In genomic region chr6:38234934-38235678, GRCh38 we compare ENCODE assay signal across 15 cellular contexts.
DNase-seq lines count a peak whose midpoint lies in the region; ATAC-seq and TF ChIP-seq lines count a peak whose summit lies in the region.
"Had no signal": no experiment of that assay in that cellular context is flagged by ENCODE, and none has a peak within 500 bp of the region (broad histone marks: within the 10 kb centered on the region; RNA-seq: fewer than 3 reads in every experiment).

No MANE protein-coding gene starts in this region.

- peaks cover 3% of the 10 kb centered on the region for H3K9me3 Mint-ChIP-seq in endodermal cell
- H3K9me3 Mint-ChIP-seq in activated T-cell treated with anti-CD3 and anti-CD28 coated beads, Interleukin-2, amount 50 U/mL, for 72 hours: no peaks in the 10 kb centered on the region
- H3K9me3 Mint-ChIP-seq: stimulated activated naive CD8-positive, alpha-beta T cell treated with anti-CD3 and anti-CD28 coated beads, Interleukin-15, Interleukin-2, amounts not matched to agents 100 ng/mL and 50 ng/mL, for 24 hours had no signal

- DNase-seq in endodermal cell (peak; percentile 49), OCI-M2 (lab: John Stamatoyannopoulos, UW; ENCODE audit: unreplicated experiment) (no peak), putamen (ENCODE audit: low spot score) (no peak), thyroid gland (no peak)
- DNase-seq in activated T-cell treated with anti-CD3 and anti-CD28 coated beads, Interleukin-2, amount 50 U/mL, for 72 hours: no peak
- DNase-seq: activated gamma-delta T cell treated with Interleukin-2 at 50 U/mL for 16 hours, Calu3, mucosa of descending colon, NCI-H748 treated with DMSO at 0.1 percent for 48 hours had no signal

- 79% methylated on average over 3 to 4 of the region's 4 CpGs for WGBS in endodermal cell (ENCODE audit: insufficient coverage in 1 of 2, insufficient read length in 1 of 2), 2 experiments
- WGBS in thyroid gland, 2 donors: 85 to 87% methylated on average over 4 of the region's 4 CpGs

- TF ChIP-seq CTCF in endodermal cell (conservative IDR thresholded peaks at IDR 0.05) (no peak), thyroid gland (IDR thresholded peaks at IDR 0.05) (no peak)

- peaks cover 17% of the 10 kb centered on the region for H3K4me1 ChIP-seq in endodermal cell (ENCODE audit: control insufficient read depth, insufficient read depth, low read length)
- no peaks in the 10 kb centered on the region for H3K4me1 ChIP-seq in thyroid gland
- H3K4me1 ChIP-seq: HAP-1 had no signal

- H3K9me3 ChIP-seq in endodermal cell (ENCODE audit: control insufficient read depth, low read length) (no peaks in the 10 kb centered on the region), thyroid gland (no peaks in the 10 kb centered on the region)
- H3K9me3 ChIP-seq: HAP-1, mucosa of descending colon had no signal

- peaks cover 10% of the 10 kb centered on the region for H3K27me3 Mint-ChIP-seq in endodermal cell (ENCODE audit: insufficient read depth)
- H3K27me3 Mint-ChIP-seq in activated T-cell treated with anti-CD3 and anti-CD28 coated beads, Interleukin-2, amount 50 U/mL, for 72 hours (ENCODE audit: low read depth): no peaks in the 10 kb centered on the region
- H3K27me3 Mint-ChIP-seq: stimulated activated naive CD8-positive, alpha-beta T cell treated with anti-CD3 and anti-CD28 coated beads, Interleukin-15, Interleukin-2, amounts not matched to agents 100 ng/mL and 50 ng/mL, for 24 hours had no signal

- ATAC-seq in GM18868 (IDR thresholded peaks at IDR 0.05; ENCODE audit: unreplicated experiment) (peak; percentile 77), GM21619 (IDR thresholded peaks at IDR 0.05; ENCODE audit: unreplicated experiment) (peak; percentile 68), HG03280 (IDR thresholded peaks at IDR 0.05; ENCODE audit: unreplicated experiment) (peak; percentile 71)
- no peak for ATAC-seq in activated T-cell treated with anti-CD3 and anti-CD28 coated beads, Interleukin-2, amount 50 U/mL, for 72 hours (replicated peaks in 1 of 2)
- ATAC-seq: mucosa of descending colon had no signal

- TF ChIP-seq POLR2A in thyroid gland (IDR thresholded peaks at IDR 0.05): no peak

- peaks cover 3% of the 10 kb centered on the region for H3K36me3 Mint-ChIP-seq in endodermal cell (ENCODE audit: low read depth)
- H3K36me3 Mint-ChIP-seq in activated T-cell treated with anti-CD3 and anti-CD28 coated beads, Interleukin-2, amount 50 U/mL, for 72 hours (ENCODE audit: insufficient read depth in 2 of 2): no peaks in the 10 kb centered on the region

- no peak overlapping the region for H3K27ac ChIP-seq in endodermal cell (ENCODE audit: low read depth, low read length)
- H3K27ac ChIP-seq in thyroid gland: no peak overlapping the region

- no peak overlapping the region for H3K4me3 ChIP-seq in endodermal cell (ENCODE audit: low read length)
- H3K4me3 ChIP-seq in thyroid gland (replicated peaks in 1 of 3): no peak overlapping the region
- H3K4me3 ChIP-seq: HAP-1, mucosa of descending colon, smooth muscle cell had no signal

- H3K4me1 Mint-ChIP-seq in endodermal cell: peaks cover 40% of the 10 kb centered on the region
- no peaks in the 10 kb centered on the region for H3K4me1 Mint-ChIP-seq in activated T-cell treated with anti-CD3 and anti-CD28 coated beads, Interleukin-2, amount 50 U/mL, for 72 hours (ENCODE audit: low read depth)

- H3K36me3 ChIP-seq in endodermal cell (ENCODE audit: control insufficient read depth, insufficient read depth, low read length) (no peaks in the 10 kb centered on the region), thyroid gland (no peaks in the 10 kb centered on the region)
- H3K36me3 ChIP-seq: HAP-1 had no signal

- no peak overlapping the region for H3K9ac ChIP-seq in endodermal cell (ENCODE audit: extremely low read depth, low read length, poor library complexity, severe bottlenecking)

- peak overlapping the region; percentile 13 for H3K27ac Mint-ChIP-seq in endodermal cell
- no peak overlapping the region for H3K27ac Mint-ChIP-seq in activated T-cell treated with anti-CD3 and anti-CD28 coated beads, Interleukin-2, amount 50 U/mL, for 72 hours
- H3K27ac Mint-ChIP-seq: stimulated activated naive CD8-positive, alpha-beta T cell treated with anti-CD3 and anti-CD28 coated beads, Interleukin-15, Interleukin-2, amounts not matched to agents 100 ng/mL and 50 ng/mL, for 24 hours had no signal

- intact Hi-C loops in thyroid gland (cut with DNase I): no loop called here

- H3K27me3 ChIP-seq in endodermal cell (ENCODE audit: control insufficient read depth, insufficient read depth, low read length, poor library complexity, severe bottlenecking) (peaks cover 15% of the 10 kb centered on the region), thyroid gland (no peaks in the 10 kb centered on the region)

- H3K4me3 Mint-ChIP-seq in endodermal cell: no peak overlapping the region
- no peak overlapping the region for H3K4me3 Mint-ChIP-seq in activated T-cell treated with anti-CD3 and anti-CD28 coated beads, Interleukin-2, amount 50 U/mL, for 72 hours
- H3K4me3 Mint-ChIP-seq: stimulated activated naive CD8-positive, alpha-beta T cell treated with anti-CD3 and anti-CD28 coated beads, Interleukin-15, Interleukin-2, amounts not matched to agents 100 ng/mL and 50 ng/mL, for 24 hours had no signal

Comparison
In these comparisons a context has a peak if more than half of its experiments do, and no peak if none do; other contexts are left out.
1. ATAC-seq: peak in GM18868 (single experiment), GM21619 (single experiment) and HG03280 (single experiment); none in activated T-cell treated with anti-CD3 and anti-CD28 coated beads, Interleukin-2, amount 50 U/mL, for 72 hours (0 of 2).